ENCODE assay signal across 1 cellular context in the genomic region with DNA sequence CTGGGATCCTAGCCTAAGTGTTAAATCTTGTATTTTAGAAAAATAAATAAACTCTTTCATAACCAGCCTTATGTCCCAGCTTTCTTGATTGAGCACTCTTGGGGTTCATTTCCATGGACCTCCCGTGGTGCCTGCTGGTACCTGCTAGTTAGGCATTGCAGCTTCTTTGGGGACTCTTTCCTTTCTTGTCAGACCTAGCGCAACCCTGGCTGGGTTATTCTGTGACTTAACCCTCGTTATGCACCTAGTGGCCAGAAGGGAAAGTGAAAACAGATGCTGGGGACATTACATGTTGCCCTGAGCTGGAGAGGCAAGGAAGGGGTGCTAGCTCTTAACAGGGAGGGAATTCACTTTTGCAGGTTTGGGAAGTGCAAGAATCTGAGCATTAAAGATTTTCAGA.
TF ChIP-seq lines count a peak whose summit lies in the region.

No MANE protein-coding gene starts in this region.

TF ChIP-seq in GM12878, 131 proteins besides CTCF, POLR2A, EP300 and RAD21 (continued from another document):
- TF ChIP-seq, protein P1, sequence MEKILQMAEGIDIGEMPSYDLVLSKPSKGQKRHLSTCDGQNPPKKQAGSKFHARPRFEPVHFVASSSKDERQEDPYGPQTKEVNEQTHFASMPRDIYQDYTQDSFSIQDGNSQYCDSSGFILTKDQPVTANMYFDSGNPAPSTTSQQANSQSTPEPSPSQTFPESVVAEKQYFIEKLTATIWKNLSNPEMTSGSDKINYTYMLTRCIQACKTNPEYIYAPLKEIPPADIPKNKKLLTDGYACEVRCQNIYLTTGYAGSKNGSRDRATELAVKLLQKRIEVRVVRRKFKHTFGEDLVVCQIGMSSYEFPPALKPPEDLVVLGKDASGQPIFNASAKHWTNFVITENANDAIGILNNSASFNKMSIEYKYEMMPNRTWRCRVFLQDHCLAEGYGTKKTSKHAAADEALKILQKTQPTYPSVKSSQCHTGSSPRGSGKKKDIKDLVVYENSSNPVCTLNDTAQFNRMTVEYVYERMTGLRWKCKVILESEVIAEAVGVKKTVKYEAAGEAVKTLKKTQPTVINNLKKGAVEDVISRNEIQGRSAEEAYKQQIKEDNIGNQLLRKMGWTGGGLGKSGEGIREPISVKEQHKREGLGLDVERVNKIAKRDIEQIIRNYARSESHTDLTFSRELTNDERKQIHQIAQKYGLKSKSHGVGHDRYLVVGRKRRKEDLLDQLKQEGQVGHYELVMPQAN (conservative IDR thresholded peaks at IDR 0.05): no peak
- TF ChIP-seq ZNF622 (IDR thresholded peaks at IDR 0.05) (no peak), PML (IDR thresholded peaks at IDR 0.05; ENCODE audit: low read length) (no peak), RAD51 (IDR thresholded peaks at IDR 0.05) (no peak), EGR1 (IDR thresholded peaks at IDR 0.05; ENCODE audit: borderline replicate concordance in 1 of 2, low read depth in 2 of 2, low read length in 2 of 2) (no peak), FOXM1 (IDR thresholded peaks at IDR 0.05; ENCODE audit: low read depth, low read length) (no peak)
- TF ChIP-seq, protein P2, sequence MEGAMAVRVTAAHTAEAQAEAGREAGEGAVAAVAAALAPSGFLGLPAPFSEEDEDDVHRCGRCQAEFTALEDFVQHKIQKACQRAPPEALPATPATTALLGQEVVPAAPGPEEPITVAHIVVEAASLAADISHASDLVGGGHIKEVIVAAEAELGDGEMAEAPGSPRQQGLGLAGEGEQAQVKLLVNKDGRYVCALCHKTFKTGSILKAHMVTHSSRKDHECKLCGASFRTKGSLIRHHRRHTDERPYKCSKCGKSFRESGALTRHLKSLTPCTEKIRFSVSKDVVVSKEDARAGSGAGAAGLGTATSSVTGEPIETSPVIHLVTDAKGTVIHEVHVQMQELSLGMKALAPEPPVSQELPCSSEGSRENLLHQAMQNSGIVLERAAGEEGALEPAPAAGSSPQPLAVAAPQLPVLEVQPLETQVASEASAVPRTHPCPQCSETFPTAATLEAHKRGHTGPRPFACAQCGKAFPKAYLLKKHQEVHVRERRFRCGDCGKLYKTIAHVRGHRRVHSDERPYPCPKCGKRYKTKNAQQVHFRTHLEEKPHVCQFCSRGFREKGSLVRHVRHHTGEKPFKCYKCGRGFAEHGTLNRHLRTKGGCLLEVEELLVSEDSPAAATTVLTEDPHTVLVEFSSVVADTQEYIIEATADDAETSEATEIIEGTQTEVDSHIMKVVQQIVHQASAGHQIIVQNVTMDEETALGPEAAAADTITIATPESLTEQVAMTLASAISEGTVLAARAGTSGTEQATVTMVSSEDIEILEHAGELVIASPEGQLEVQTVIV (IDR thresholded peaks at IDR 0.05; ENCODE audit: borderline replicate concordance, partially characterized antibody): no peak
